Comparison of ENCODE assay signal across 9 cellular contexts in the genomic region with DNA sequence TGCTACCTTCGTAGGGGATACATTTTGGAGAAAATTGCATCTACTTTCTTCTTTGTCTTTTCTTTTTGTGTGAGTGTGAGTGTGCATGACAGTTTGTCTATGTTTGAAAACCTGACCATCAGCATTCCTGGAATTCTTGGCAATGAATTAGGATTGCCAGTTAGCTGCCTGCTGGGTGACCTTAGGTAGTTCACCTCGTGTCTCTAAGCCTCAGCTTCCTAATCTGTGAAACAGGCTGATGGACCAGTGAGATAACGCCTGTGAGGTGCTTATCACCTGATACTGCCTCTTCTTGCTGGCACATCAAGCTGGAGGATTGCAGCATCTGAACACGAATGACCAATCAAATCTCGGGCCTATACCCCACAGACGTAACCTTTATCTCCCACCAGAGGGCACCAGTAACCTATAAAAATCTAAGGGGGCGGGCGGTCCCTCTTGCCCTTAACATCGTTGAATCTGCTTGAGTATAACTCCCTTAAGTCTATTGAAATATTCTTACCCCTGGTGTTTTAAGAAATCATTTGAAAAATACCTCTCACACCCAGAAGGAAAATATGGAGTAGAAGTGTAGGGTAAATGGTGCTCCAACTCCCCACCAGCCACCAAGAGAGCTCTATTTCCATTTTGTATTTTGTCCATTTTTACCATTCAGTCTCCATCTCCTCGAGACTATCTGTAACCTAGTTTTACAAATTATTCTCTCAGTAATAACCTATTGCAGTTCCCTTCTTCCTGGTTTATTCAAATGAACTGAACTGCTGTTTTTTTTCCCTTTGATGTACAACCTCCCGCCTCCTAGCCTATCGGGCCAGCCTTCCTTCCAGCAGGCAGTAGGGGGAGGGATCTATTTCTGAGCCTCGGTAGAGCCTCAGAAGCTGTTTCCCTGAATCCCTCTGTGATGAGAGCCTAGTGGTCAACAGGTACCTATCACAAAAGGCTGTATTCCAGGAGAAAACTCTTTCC. TPM values are rescaled to one million over a fixed set of nuclear protein-coding genes. Genes with fewer than 3 reads are reported as not detected.
DNase-seq lines count a peak whose midpoint lies in the region; ATAC-seq, FAIRE-seq and TF ChIP-seq lines count a peak whose summit lies in the region.
"Had no signal": no experiment of that assay in that cellular context is flagged by ENCODE, and none has a peak within 500 bp of the region (broad histone marks: within the 10 kb centered on the region; RNA-seq: fewer than 3 reads in every experiment).

No MANE protein-coding gene starts in this region.

- no peaks in the 10 kb centered on the region for H3K79me2 ChIP-seq in HepG2 (ENCODE audit: insufficient read depth, low read length)

- no peak for TF ChIP-seq POLR2A in HepG2 (IDR thresholded peaks at IDR 0.05; ENCODE audit: insufficient read depth in 1 of 2, low read depth in 2 of 2, low read length in 2 of 2)
- TF ChIP-seq POLR2A in lower leg skin (IDR thresholded peaks at IDR 0.05) = no peak

- TF ChIP-seq EP300 in HepG2 (IDR thresholded peaks at IDR 0.05; ENCODE audit: low read depth in 2 of 2, low read length in 2 of 2) = no peak
- TF ChIP-seq EP300 in HepG2 (CRISPR knock-in tag; IDR thresholded peaks at IDR 0.05; ENCODE audit: borderline replicate concordance) = no peak

- peak overlapping the region; percentile 53 for H3K4me3 Mint-ChIP-seq in WTC11

- intact Hi-C loops in HepG2 (cut with micrococcal nuclease; ENCODE audit: unreplicated experiment) (loop anchor here (1.0 kb wide), 2 partner anchors 198 to 241 kb away; no protein-coding TSS in a partner anchor), lower leg skin (cut with DNase I; ENCODE audit: low total_unique reads) (loop anchor here (10.0 kb wide), 1 partner anchor 239 kb away; no protein-coding TSS in a partner anchor)

- 33% methylated on average over 12 of the region's 13 CpGs for WGBS in HepG2 (ENCODE audit: low lambda C conversion rate)
- WGBS in lower leg skin, 2 donors = 27 to 30% methylated on average over 13 of the region's 13 CpGs

- peak overlapping the region; percentile 71 for H3K27ac Mint-ChIP-seq in WTC11

- peak; percentile 51 for ATAC-seq in HG03175 (IDR thresholded peaks at IDR 0.05; ENCODE audit: unreplicated experiment)
- peak; percentile 85 for ATAC-seq in WTC11
- peak; percentile 85 for ATAC-seq in HepG2

- H3K36me3 ChIP-seq in HepG2 (replicated peaks in 1 of 2; ENCODE audit: control insufficient read depth in 1 of 2, insufficient read depth in 2 of 2, low read length in 2 of 2) = no peaks in the 10 kb centered on the region

- H3K9ac ChIP-seq in HepG2 (ENCODE audit: insufficient read depth, low read depth, low read length) = no peak overlapping the region

- no peaks in the 10 kb centered on the region for H3K27me3 ChIP-seq in HepG2 (ENCODE audit: control insufficient read depth in 1 of 2, insufficient read depth in 2 of 2, low read length in 2 of 2)

- no peak overlapping the region for H3K27ac ChIP-seq in HepG2 (ENCODE audit: extremely low read length, insufficient read depth, low read length)

- H4K20me1 ChIP-seq in HepG2 (ENCODE audit: insufficient read depth, low read length) = no peaks in the 10 kb centered on the region

- TF ChIP-seq CTCF in WTC11 (IDR thresholded peaks at IDR 0.05) = peak; percentile 68
- peak; percentile 75 for TF ChIP-seq CTCF in HepG2 (CRISPR knock-in tag; IDR thresholded peaks at IDR 0.05)
- TF ChIP-seq CTCF in lower leg skin (IDR thresholded peaks at IDR 0.05) = no peak

- DNase-seq in DMS53 treated with DMSO at 0.1 percent for 48 hours (lab: John Stamatoyannopoulos, UW; ENCODE audit: unreplicated experiment) (peak; percentile 90), NCI-H226 (peak; percentile 77), WTC11 (ENCODE audit: low spot score) (peak; percentile 40), cerebellar nuclear complex (lab: John Stamatoyannopoulos, UW) (peak; percentile 7 to 17), HepG2 (ENCODE audit: low spot score) (peak; percentile 63), lower leg skin (ENCODE audit: low spot score in 2 of 2) (no peak)
- DNase-seq in stimulated activated CD8-positive, alpha-beta memory T cell treated with anti-CD3 and anti-CD28 coated beads, Interleukin-12 subunit alpha, Interleukin-12 subunit beta, amount 100 ng/mL, for 4 hours (ENCODE audit: low read depth) = peak; percentile 10

- no peaks in the 10 kb centered on the region for H3K9me3 ChIP-seq in HepG2 (ENCODE audit: low read length)

- peaks cover 54% of the 10 kb centered on the region for H3K4me1 Mint-ChIP-seq in WTC11

- peaks cover 6% of the 10 kb centered on the region for H3K27me3 Mint-ChIP-seq in WTC11 (ENCODE audit: low read depth)

- H3K4me3 ChIP-seq in HepG2 (replicated peaks in 1 of 3; ENCODE audit: insufficient read depth in 1 of 3, low read depth in 2 of 3, low read length in 3 of 3) = no peak overlapping the region
- no peak overlapping the region for H3K4me3 ChIP-seq in lower leg skin (ENCODE audit: low read depth, poor library complexity, severe bottlenecking)

- peak; percentile 64; the same call in 1 of the 2 replicates for TF ChIP-seq RAD21 in HepG2 (CRISPR knock-in tag; IDR thresholded peaks at IDR 0.05)

- no peaks in the 10 kb centered on the region for H3K4me1 ChIP-seq in HepG2 (ENCODE audit: insufficient read depth, low read length)

- H2AFZ ChIP-seq in HepG2 (ENCODE audit: low read length) = no peak overlapping the region

- CTCF ChIA-PET in WTC11 (lab: Charles Lee) (interaction anchor here (0.6 to 4.7 kb wide), 60 partner anchors 9 to 496 kb away, joined by 3 to 216 read pairs (median 5); a partner anchor contains a TSS), HepG2 (lab: Yijun Ruan, JAX; ENCODE audit: low intra/inter-chr PET ratio, low total read pairs) (interaction anchor here (1.1 to 2.4 kb wide), 3 partner anchors 198 to 241 kb away, joined by 3 to 41 read pairs (median 27); no protein-coding TSS in a partner anchor)

- BruUV-seq in HepG2 (replicated peaks; lab: Mats Ljungman, UMichigan) = no TSS peak

- FAIRE-seq in HepG2 (lab: Jason Lieb, UNC) = peak; percentile 67
- FAIRE-seq: colon had no signal

- POLR2A ChIA-PET in WTC11 (lab: Charles Lee) (interaction anchor here (0.6 to 1.8 kb wide), 5 partner anchors 8 to 241 kb away, joined by 3 to 5 read pairs (median 3); a partner anchor contains a TSS), HepG2 (lab: Yijun Ruan, JAX) (interaction anchor here (0.8 kb wide), 1 partner anchor 50 kb away, joined by 3 read pairs; a partner anchor contains a TSS)

- peaks cover 7% of the 10 kb centered on the region; the same call in 1 of the 2 replicates for H3K36me3 Mint-ChIP-seq in WTC11

- in situ Hi-C loops in HepG2 (cut with HindIII; ENCODE audit: extremely low pct_ligation_motif_present, low pct_unique_long_range_greater_than_20kb) = loop anchor here (5.0 to 10.0 kb wide), 2 partner anchors 196 to 239 kb away; no protein-coding TSS in a partner anchor

- H3K9me3 Mint-ChIP-seq in WTC11 = peaks cover 4% of the 10 kb centered on the region; the same call in 1 of the 2 replicates

- H3K4me2 ChIP-seq in HepG2 (ENCODE audit: low read depth, low read length) = no peak overlapping the region

TF ChIP-seq in WTC11, 78 proteins besides CTCF, POLR2A, EP300 and RAD21 (continues in another document):
- TF ChIP-seq, protein P1, sequence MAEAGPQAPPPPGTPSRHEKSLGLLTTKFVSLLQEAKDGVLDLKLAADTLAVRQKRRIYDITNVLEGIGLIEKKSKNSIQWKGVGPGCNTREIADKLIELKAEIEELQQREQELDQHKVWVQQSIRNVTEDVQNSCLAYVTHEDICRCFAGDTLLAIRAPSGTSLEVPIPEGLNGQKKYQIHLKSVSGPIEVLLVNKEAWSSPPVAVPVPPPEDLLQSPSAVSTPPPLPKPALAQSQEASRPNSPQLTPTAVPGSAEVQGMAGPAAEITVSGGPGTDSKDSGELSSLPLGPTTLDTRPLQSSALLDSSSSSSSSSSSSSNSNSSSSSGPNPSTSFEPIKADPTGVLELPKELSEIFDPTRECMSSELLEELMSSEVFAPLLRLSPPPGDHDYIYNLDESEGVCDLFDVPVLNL (CRISPR knock-in tag; IDR thresholded peaks at IDR 0.05; ENCODE audit: borderline replicate concordance, low read depth) = no peak

RNA-seq across cellular contexts. Expression of a gene that starts 49.7 kb away (rescaled TPM):
- total RNA-seq in WTC11 (2021) (73.5 to 76.2 TPM (median 74.1 TPM) in 3 replicates), HepG2 (2016; rRNA removed; fragmentation: Illumina TruSeq; extraction: Trizol) (13.8 and 19.0 TPM in 2 replicates), lower leg skin (10 to 100 TPM; 32.4 to 89.0 (median 43.0) TPM)
- 5.8 and 7.8 TPM in 2 replicates for total RNA-seq in HepG2 (2016; cell fraction: cytosol; rRNA removed; fragmentation: Illumina TruSeq; extraction: Trizol; ENCODE audit: low read depth)
- total RNA-seq in HepG2 (2016; cell fraction: insoluble cytoplasmic fraction; rRNA removed; fragmentation: Illumina TruSeq; extraction: Trizol) = 14.6 and 17.8 TPM in 2 replicates
- 7.2 and 11.4 TPM in 2 replicates for total RNA-seq in HepG2 (2016; cell fraction: membrane; rRNA removed; fragmentation: Illumina TruSeq; extraction: Trizol)
- total RNA-seq in HepG2 (2016; cell fraction: nucleus; rRNA removed; fragmentation: Illumina TruSeq; extraction: Trizol) = 54.0 and 56.5 TPM in 2 replicates
- 14.9 TPM in 2 replicates for polyA plus RNA-seq in HepG2 (2011; rRNA removed)
- polyA plus RNA-seq in HepG2 (2011; cell fraction: cytosol; rRNA removed) = 2.4 and 3.7 TPM in 2 replicates
- 26.3 and 36.2 TPM in 2 replicates for polyA plus RNA-seq in HepG2 (2011; cell fraction: nucleus; rRNA removed)
- 5.9 and 7.4 TPM in 2 replicates for polyA plus RNA-seq in HepG2 (2012)
- polyA plus RNA-seq in HepG2 (2016; cell fraction: cytosol; fragmentation: Illumina TruSeq; extraction: Trizol; ENCODE audit: low read depth) = 0.97 and 1.5 TPM in 2 replicates
- 3.4 TPM in 2 replicates for polyA plus RNA-seq in HepG2 (2016; cell fraction: insoluble cytoplasmic fraction; fragmentation: Illumina TruSeq; extraction: Trizol; ENCODE audit: low read depth)
- 3.3 and 3.8 TPM in 2 replicates for polyA plus RNA-seq in HepG2 (2016; cell fraction: membrane; fragmentation: Illumina TruSeq; extraction: Trizol; ENCODE audit: low read depth)
- polyA plus RNA-seq in HepG2 (2016; cell fraction: nucleus; fragmentation: Illumina TruSeq; extraction: Trizol; ENCODE audit: insufficient read depth, low read depth) = 42.4 and 45.8 TPM in 2 replicates
- 38.9 and 56.7 TPM in 2 replicates for polyA minus RNA-seq in HepG2 (2011; rRNA and poly(A)+ RNA removed; ENCODE audit: low replicate concordance)
- 8.7 and 10.2 TPM in 2 replicates for polyA minus RNA-seq in HepG2 (2011; cell fraction: cytosol; rRNA and poly(A)+ RNA removed)
- polyA minus RNA-seq in HepG2 (2011; cell fraction: nucleus; rRNA and poly(A)+ RNA removed) = 130 and 161 TPM in 2 replicates

Comparison
In these comparisons a context has a peak if more than half of its experiments do, and no peak if none do; other contexts are left out.
1. DNase-seq: peak in DMS53 treated with DMSO at 0.1 percent for 48 hours (single experiment), NCI-H226 (single experiment), WTC11 (single experiment), cerebellar nuclear complex (2 of 2), HepG2 (single experiment) and stimulated activated CD8-positive, alpha-beta memory T cell treated with anti-CD3 and anti-CD28 coated beads, Interleukin-12 subunit alpha, Interleukin-12 subunit beta, amount 100 ng/mL, for 4 hours (single experiment); none in lower leg skin (0 of 2).
2. CTCF ChIP-seq: peak in WTC11 (single experiment) and HepG2 (single experiment); none in lower leg skin (0 of 3).
3. Peak in every context shown above with its lines, with median percentiles within 50 percentile points of each other: ATAC-seq.